Comparison of ENCODE assay signal across 15 cellular contexts in genomic region chr4:153763404-153763803, GRCh38. TPM values are rescaled to one million over a fixed set of nuclear protein-coding genes. Genes with fewer than 3 reads are reported as not detected.
DNase-seq lines count a peak whose midpoint lies in the region; ATAC-seq and TF ChIP-seq lines count a peak whose summit lies in the region.
"Had no signal": no experiment of that assay in that cellular context is flagged by ENCODE, and none has a peak within 500 bp of the region (broad histone marks: within the 10 kb centered on the region; RNA-seq: fewer than 3 reads in every experiment).

No MANE protein-coding gene starts in this region.

- no peak overlapping the region for H3K4me3 ChIP-seq in AG09309 (ENCODE audit: control insufficient read depth, low read depth, low read length)
- H3K4me3 ChIP-seq in esophagus muscularis mucosa = no peak overlapping the region

- H3K27ac ChIP-seq in esophagus muscularis mucosa (replicated peaks in 1 of 4) = no peak overlapping the region

- 98% methylated on average over 1 of the region's 1 CpG for WGBS in esophagus muscularis mucosa

- H3K9me3 ChIP-seq in esophagus muscularis mucosa = no peaks in the 10 kb centered on the region

- H3K9me3 Mint-ChIP-seq in stimulated activated effector memory CD8-positive, alpha-beta T cell treated with anti-CD3 and anti-CD28 coated beads, Interleukin-12 subunit alpha, Interleukin-12 subunit beta, amount 100 ng/mL, for 72 hours = no peaks in the 10 kb centered on the region

- H3K27ac Mint-ChIP-seq in stimulated activated effector memory CD8-positive, alpha-beta T cell treated with anti-CD3 and anti-CD28 coated beads, Interleukin-12 subunit alpha, Interleukin-12 subunit beta, amount 100 ng/mL, for 72 hours = no peak overlapping the region
- H3K27ac Mint-ChIP-seq: activated naive CD8-positive, alpha-beta T cell treated with anti-CD3 and anti-CD28 coated beads for 36 hours; immature natural killer cell had no signal

- peaks cover 0 to 19% (median 11%) of the 10 kb centered on the region in 4 donors for H3K27me3 ChIP-seq in esophagus muscularis mucosa

- ATAC-seq in stimulated activated effector memory CD8-positive, alpha-beta T cell treated with anti-CD3 and anti-CD28 coated beads, Interleukin-12 subunit alpha, Interleukin-12 subunit beta, amount 100 ng/mL, for 72 hours = no peak
- ATAC-seq in left lobe of liver = no peak

- peak; percentile 7 for TF ChIP-seq CTCF in AG09309 (IDR thresholded peaks at IDR 0.05; ENCODE audit: control insufficient read depth, insufficient read depth, low read depth, low read length, missing control alignments)
- peak; percentile 26; the same call in 2 of the 3 replicates for TF ChIP-seq CTCF in GM12872 (IDR thresholded peaks at IDR 0.05; ENCODE audit: insufficient read depth, low read depth, low read length)
- no peak for TF ChIP-seq CTCF in esophagus muscularis mucosa (IDR thresholded peaks at IDR 0.05)

- H3K4me1 Mint-ChIP-seq in stimulated activated effector memory CD8-positive, alpha-beta T cell treated with anti-CD3 and anti-CD28 coated beads, Interleukin-12 subunit alpha, Interleukin-12 subunit beta, amount 100 ng/mL, for 72 hours = no peaks in the 10 kb centered on the region

- no peaks in the 10 kb centered on the region for H3K36me3 ChIP-seq in esophagus muscularis mucosa

- intact Hi-C loops in esophagus muscularis mucosa (cut with DNase I) = no loop called here

- H3K4me1 ChIP-seq in esophagus muscularis mucosa = peaks cover 3 to 13% (median 13%) of the 10 kb centered on the region in 4 donors

- no peak overlapping the region for H3K4me3 Mint-ChIP-seq in stimulated activated effector memory CD8-positive, alpha-beta T cell treated with anti-CD3 and anti-CD28 coated beads, Interleukin-12 subunit alpha, Interleukin-12 subunit beta, amount 100 ng/mL, for 72 hours
- H3K4me3 Mint-ChIP-seq: activated naive CD8-positive, alpha-beta T cell treated with anti-CD3 and anti-CD28 coated beads for 36 hours; immature natural killer cell had no signal

- TF ChIP-seq POLR2A in esophagus muscularis mucosa (IDR thresholded peaks at IDR 0.05; ENCODE audit: low read depth) = no peak

- no peak for TF ChIP-seq EP300 in esophagus muscularis mucosa (IDR thresholded peaks at IDR 0.05)

- DNase-seq in AG09309 (ENCODE audit: low read depth) = no peak
- DNase-seq in OCI-M1 (lab: John Stamatoyannopoulos, UW) = peak; percentile 50
- DNase-seq in esophagus muscularis mucosa (ENCODE audit: extremely low spot score) = peak; percentile 64
- DNase-seq in anterior cingulate cortex (lab: John Stamatoyannopoulos, UW) = no peak
- no peak for DNase-seq in stimulated activated effector memory CD8-positive, alpha-beta T cell treated with anti-CD3 and anti-CD28 coated beads, Interleukin-12 subunit alpha, Interleukin-12 subunit beta, amount 100 ng/mL, for 72 hours (ENCODE audit: low spot score in 2 of 2)
- no peak for DNase-seq in stimulated activated CD4-positive, alpha-beta T cell treated with anti-CD3 and anti-CD28 coated beads, Interleukin-2, amount 100 ng/mL, for 24 hours
- no peak for DNase-seq in left lobe of liver (ENCODE audit: low spot score)
- DNase-seq: activated CD4-positive, alpha-beta T cell treated with anti-CD3 and anti-CD28 coated beads, Interleukin-2, amount 50 U/mL, for 1 hour; activated naive CD8-positive, alpha-beta T cell treated with anti-CD3 and anti-CD28 coated beads for 36 hours; immature natural killer cell; NCI-H1105; nucleus accumbens; RPMI8226; stimulated activated CD4-positive, alpha-beta T cell treated with anti-CD3 and anti-CD28 coated beads, Interleukin-2, amount 100 ng/mL, for 48 hours had no signal

- no peaks in the 10 kb centered on the region for H3K36me3 Mint-ChIP-seq in stimulated activated effector memory CD8-positive, alpha-beta T cell treated with anti-CD3 and anti-CD28 coated beads, Interleukin-12 subunit alpha, Interleukin-12 subunit beta, amount 100 ng/mL, for 72 hours
- H3K36me3 Mint-ChIP-seq: immature natural killer cell had no signal

RNA-seq across cellular contexts. Expression of gene RNF175, which starts 3.6 kb away (rescaled TPM):
- 1 to 10 TPM in 1 of 4 donors, under 1 TPM in 2, not detected in 1; 0.19 to 1.4 (median 0.50) TPM for total RNA-seq in esophagus muscularis mucosa
- not detected for total RNA-seq in left lobe of liver
- total RNA-seq: activated naive CD8-positive, alpha-beta T cell treated with anti-CD3 and anti-CD28 coated beads for 36 hours had no signal

RNA-seq across cellular contexts. Expression of gene SFRP2, which starts 25.5 kb away (rescaled TPM):
- total RNA-seq in esophagus muscularis mucosa (10 to 100 TPM; 22.7 to 38.2 (median 23.6) TPM), left lobe of liver (0.55 TPM)

Comparison
In these comparisons a context has a peak if more than half of its experiments do, and no peak if none do; other contexts are left out.
1. DNase-seq: peak in OCI-M1 (single experiment) and esophagus muscularis mucosa (single experiment); none in AG09309 (single experiment), anterior cingulate cortex (0 of 58), stimulated activated effector memory CD8-positive, alpha-beta T cell treated with anti-CD3 and anti-CD28 coated beads, Interleukin-12 subunit alpha, Interleukin-12 subunit beta, amount 100 ng/mL, for 72 hours (0 of 2), stimulated activated CD4-positive, alpha-beta T cell treated with anti-CD3 and anti-CD28 coated beads, Interleukin-2, amount 100 ng/mL, for 24 hours (0 of 2) and left lobe of liver (single experiment).
2. CTCF ChIP-seq: peak in AG09309 (single experiment) and GM12872 (single experiment); none in esophagus muscularis mucosa (0 of 3).
3. RNA of gene SFRP2, which starts 25.5 kb away (total RNA-seq): 22.7 to 38.2 TPM in esophagus muscularis mucosa; 0.55 TPM in left lobe of liver (single experiment); every median in the first group is over 10 times any median in the second.